ENCODE assay signal across 7 cellular contexts in genomic region chr9:66880605-66881004, GRCh38.
DNase-seq lines count a peak whose midpoint lies in the region; ATAC-seq and TF ChIP-seq lines count a peak whose summit lies in the region.
"Not testable (repeated sequence)": the region's sequence is repeated elsewhere in the genome, so short reads cannot be mapped to it uniquely, and the experiment has no call there.

No MANE protein-coding gene starts in this region.

- not testable (repeated sequence) for H3K4me3 ChIP-seq in GM12865 (ENCODE audit: low read depth, low read length)

- ATAC-seq in GM18861 (IDR thresholded peaks at IDR 0.05; ENCODE audit: unreplicated experiment) = peak; percentile 57
- ATAC-seq in GM19351 (IDR thresholded peaks at IDR 0.05; ENCODE audit: unreplicated experiment) = peak; percentile 93
- peak; percentile 88 for ATAC-seq in GM21515 (IDR thresholded peaks at IDR 0.05; ENCODE audit: unreplicated experiment)
- ATAC-seq in HG02759 (IDR thresholded peaks at IDR 0.05; ENCODE audit: unreplicated experiment) = peak; percentile 63
- ATAC-seq in HG03103 (IDR thresholded peaks at IDR 0.05; ENCODE audit: low read depth, unreplicated experiment) = peak; percentile 71
- peak; percentile 75 for ATAC-seq in HG03469 (IDR thresholded peaks at IDR 0.05; ENCODE audit: unreplicated experiment)

- not testable (repeated sequence) for TF ChIP-seq CTCF in GM12865 (IDR thresholded peaks at IDR 0.05; ENCODE audit: insufficient read depth, low read depth, low read length, missing control alignments)

- DNase-seq in GM12865 (ENCODE audit: low read depth) = peak; percentile 1
